Comparison of ENCODE assay signal across 9 cellular contexts in genomic region chr17:45895969-45896793, GRCh38. TPM values are rescaled to one million over a fixed set of nuclear protein-coding genes. Genes with fewer than 3 reads are reported as not detected.
DNase-seq lines count a peak whose midpoint lies in the region; ATAC-seq and TF ChIP-seq lines count a peak whose summit lies in the region.
"Had no signal": no experiment of that assay in that cellular context is flagged by ENCODE, and none has a peak within 500 bp of the region (broad histone marks: within the 10 kb centered on the region; RNA-seq: fewer than 3 reads in every experiment).

No MANE protein-coding gene starts in this region.

- ATAC-seq in activated B cell treated with CpG ODN at 0.5 μM for 24 hours (ENCODE audit: low read depth) (no peak), GM19452 (IDR thresholded peaks at IDR 0.05; ENCODE audit: unreplicated experiment) (no peak)
- no peak for ATAC-seq in stimulated activated naive CD8-positive, alpha-beta T cell treated with anti-CD3 and anti-CD28 coated beads, Interleukin-15, amount 100 ng/mL, for 72 hours

- no peaks in the 10 kb centered on the region for H3K9me3 Mint-ChIP-seq in T-helper 2 cell treated with Interferon-gamma antibody and Interleukin-4, amounts not matched to agents 5 μg/mL and 100 μg/mL, for 36 hours
- no peaks in the 10 kb centered on the region for H3K9me3 Mint-ChIP-seq in activated B cell treated with CpG ODN at 0.5 μM for 24 hours
- no peaks in the 10 kb centered on the region for H3K9me3 Mint-ChIP-seq in stimulated activated naive CD8-positive, alpha-beta T cell treated with anti-CD3 and anti-CD28 coated beads, Interleukin-15, amount 100 ng/mL, for 72 hours

- peak overlapping the region; percentile 65; the same call in 1 of the 2 replicates for H3K4me3 ChIP-seq in iPS-20b (ENCODE audit: low read length)

- no peaks in the 10 kb centered on the region for H3K4me1 ChIP-seq in iPS-20b (ENCODE audit: insufficient read depth, low read length)

- intact Hi-C loops in activated B cell treated with CpG ODN at 0.5 μM for 24 hours (cut with micrococcal nuclease), result no loop called here

- no peak overlapping the region for H3K27ac ChIP-seq in iPS-20b (ENCODE audit: low read length)

- no peak overlapping the region for H3K9ac ChIP-seq in iPS-20b (ENCODE audit: low read depth, low read length)

- POLR2A ChIA-PET in activated B cell treated with CpG ODN at 0.5 μM for 24 hours (lab: Charles Lee), result no interaction called here

- no peaks in the 10 kb centered on the region for H3K36me3 ChIP-seq in iPS-20b (ENCODE audit: insufficient read depth, low read depth, low read length)

- no peaks in the 10 kb centered on the region for H3K36me3 Mint-ChIP-seq in T-helper 2 cell treated with Interferon-gamma antibody and Interleukin-4, amounts not matched to agents 5 μg/mL and 100 μg/mL, for 36 hours (ENCODE audit: low read depth)
- no peaks in the 10 kb centered on the region for H3K36me3 Mint-ChIP-seq in activated B cell treated with CpG ODN at 0.5 μM for 24 hours (ENCODE audit: low read depth)

- no peak overlapping the region for H3K27ac Mint-ChIP-seq in T-helper 2 cell treated with Interferon-gamma antibody and Interleukin-4, amounts not matched to agents 5 μg/mL and 100 μg/mL, for 36 hours
- no peak overlapping the region for H3K27ac Mint-ChIP-seq in activated B cell treated with CpG ODN at 0.5 μM for 24 hours
- no peak overlapping the region for H3K27ac Mint-ChIP-seq in stimulated activated naive CD8-positive, alpha-beta T cell treated with anti-CD3 and anti-CD28 coated beads, Interleukin-15, amount 100 ng/mL, for 72 hours

- peaks cover 5% of the 10 kb centered on the region for H3K4me1 Mint-ChIP-seq in T-helper 2 cell treated with Interferon-gamma antibody and Interleukin-4, amounts not matched to agents 5 μg/mL and 100 μg/mL, for 36 hours (ENCODE audit: low read depth)
- H3K4me1 Mint-ChIP-seq in activated B cell treated with CpG ODN at 0.5 μM for 24 hours, result peaks cover 27% of the 10 kb centered on the region
- peaks cover 34% of the 10 kb centered on the region for H3K4me1 Mint-ChIP-seq in stimulated activated naive CD8-positive, alpha-beta T cell treated with anti-CD3 and anti-CD28 coated beads, Interleukin-15, amount 100 ng/mL, for 72 hours

- no peak for DNase-seq in T-helper 2 cell treated with Interferon-gamma antibody and Interleukin-4, amounts not matched to agents 5 μg/mL and 100 μg/mL, for 36 hours (ENCODE audit: low spot score)
- DNase-seq in T-helper 2 cell, result no peak
- no peak for DNase-seq in activated B cell treated with CpG ODN at 0.5 μM for 24 hours
- DNase-seq in stimulated activated naive CD8-positive, alpha-beta T cell treated with anti-CD3 and anti-CD28 coated beads, Interleukin-15, amount 100 ng/mL, for 72 hours, result no peak
- DNase-seq in RKO (ENCODE audit: low spot score), result no peak
- DNase-seq in AG20443 (ENCODE audit: low spot score), result no peak
- DNase-seq: stimulated activated naive CD4-positive, alpha-beta T cell treated with Interleukin-2 at 50 U/mL for 16 hours had no signal

- H3K4me3 Mint-ChIP-seq in T-helper 2 cell treated with Interferon-gamma antibody and Interleukin-4, amounts not matched to agents 5 μg/mL and 100 μg/mL, for 36 hours, result peak overlapping the region; percentile 67
- peak overlapping the region; percentile 74 for H3K4me3 Mint-ChIP-seq in activated B cell treated with CpG ODN at 0.5 μM for 24 hours
- H3K4me3 Mint-ChIP-seq in stimulated activated naive CD8-positive, alpha-beta T cell treated with anti-CD3 and anti-CD28 coated beads, Interleukin-15, amount 100 ng/mL, for 72 hours, result peak overlapping the region; percentile 63 to 86

- H3K27me3 Mint-ChIP-seq in T-helper 2 cell treated with Interferon-gamma antibody and Interleukin-4, amounts not matched to agents 5 μg/mL and 100 μg/mL, for 36 hours (ENCODE audit: low read depth), result peaks cover 69% of the 10 kb centered on the region
- H3K27me3 Mint-ChIP-seq in activated B cell treated with CpG ODN at 0.5 μM for 24 hours, result peaks cover 41% of the 10 kb centered on the region
- H3K27me3 Mint-ChIP-seq in stimulated activated naive CD8-positive, alpha-beta T cell treated with anti-CD3 and anti-CD28 coated beads, Interleukin-15, amount 100 ng/mL, for 72 hours, result peaks cover 82% of the 10 kb centered on the region

- TF ChIP-seq CTCF in activated B cell treated with CpG ODN at 0.5 μM for 24 hours (IDR thresholded peaks at IDR 0.05), result no peak

- no peaks in the 10 kb centered on the region for H3K9me3 ChIP-seq in iPS-20b (ENCODE audit: insufficient read depth, low read depth, low read length)

- CTCF ChIA-PET in activated B cell treated with CpG ODN at 0.5 μM for 24 hours (lab: Charles Lee), result no interaction called here

- peaks cover 93% of the 10 kb centered on the region for H3K27me3 ChIP-seq in iPS-20b (ENCODE audit: insufficient read depth, low read length)

RNA-seq across cellular contexts. Expression of gene MAPT, which starts 1.8 kb away (rescaled TPM):
- total RNA-seq in activated B cell treated with CpG ODN at 0.5 μM for 24 hours, result 0.18 and 0.22 TPM in 2 replicates

RNA-seq across cellular contexts. Expression of gene SPPL2C, which starts 51.5 kb away (rescaled TPM):
- total RNA-seq in activated B cell treated with CpG ODN at 0.5 μM for 24 hours, result not detected in 2 replicates
